33 cellular contexts compared by ENCODE assay signal in the genomic region with DNA sequence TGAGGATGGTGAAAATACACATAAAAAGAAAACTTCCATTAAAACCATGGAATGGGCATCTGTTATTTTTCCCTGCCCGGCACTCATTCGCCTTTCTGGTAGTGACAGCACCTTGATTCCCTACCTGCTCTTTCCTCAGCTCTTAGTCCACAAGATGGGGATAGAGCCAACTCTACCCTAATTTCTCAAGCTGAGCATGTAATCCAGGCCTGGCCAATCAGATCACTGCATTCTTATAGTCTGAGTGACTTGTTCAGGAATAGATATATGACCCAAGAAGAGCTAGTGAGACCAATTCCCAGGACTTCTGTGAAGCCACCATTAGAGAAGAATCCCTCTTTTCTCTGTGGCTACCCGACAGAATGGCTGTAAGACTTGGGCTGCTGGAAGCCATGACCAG. TPM values are rescaled to one million over a fixed set of nuclear protein-coding genes. Genes with fewer than 3 reads are reported as not detected.
"Had no signal": no experiment of that assay in that cellular context is flagged by ENCODE, and none has a peak within 500 bp of the region (broad histone marks: within the 10 kb centered on the region; RNA-seq: fewer than 3 reads in every experiment).

No MANE protein-coding gene starts in this region.

- H3K27ac ChIP-seq: adrenal gland, body of pancreas, cardiac muscle cell, coronary artery, dorsolateral prefrontal cortex, ovary, right lobe of liver, testis, transverse colon had no signal

- H3K4me1 ChIP-seq: right lobe of liver, testis, transverse colon had no signal

- H3K9me3 ChIP-seq: adrenal gland, body of pancreas, heart left ventricle, ovary, right lobe of liver, testis, transverse colon had no signal

- FAIRE-seq: keratinocyte had no signal

- DNase-seq: activated B cell treated with CpG ODN at 0.5 μM for 24 hours; activated CD4-positive, alpha-beta T cell treated with anti-CD3 and anti-CD28 coated beads, Interleukin-2, amount 50 U/mL, for 1 hour; activated CD8-positive, alpha-beta T cell treated with anti-CD3 and anti-CD28 coated beads for 36 hours; activated naive CD4-positive, alpha-beta T cell; activated naive CD8-positive, alpha-beta T cell treated with anti-CD3 and anti-CD28 coated beads for 36 hours; activated T-cell treated with anti-CD3 and anti-CD28 coated beads, Interleukin-2, amount 50 U/mL, for 48 hours; adrenal gland; aorta; body of pancreas; cerebellar nuclear complex; dorsolateral prefrontal cortex; effector memory CD4-positive, alpha-beta T cell; foreskin fibroblast; heart left ventricle; left cardiac atrium; mammary epithelial cell; naive B cell; ovary; right lobe of liver; stimulated activated CD4-positive, alpha-beta T cell treated with anti-CD3 and anti-CD28 coated beads, Interleukin-2, amount 100 ng/mL, for 48 hours; stimulated activated naive CD8-positive, alpha-beta T cell treated with anti-CD3 and anti-CD28 coated beads, Interleukin-15, Interleukin-2, amounts not matched to agents 100 U/mL and 50 U/mL, for 24 hours; T-helper 2 cell; testis; transverse colon had no signal

- H3K27me3 ChIP-seq: adrenal gland, body of pancreas, cardiac muscle cell, dorsolateral prefrontal cortex, heart left ventricle, ovary, right lobe of liver, testis, transverse colon had no signal

- H3K36me3 ChIP-seq: adrenal gland, cardiac muscle cell, heart left ventricle, ovary, right lobe of liver, transverse colon had no signal

- ATAC-seq: activated CD8-positive, alpha-beta T cell treated with anti-CD3 and anti-CD28 coated beads for 36 hours; body of pancreas; esophagus mucosa; heart left ventricle; left cardiac atrium; right lobe of liver; stimulated activated naive CD8-positive, alpha-beta T cell treated with anti-CD3 and anti-CD28 coated beads, Interleukin-15, Interleukin-2, amounts not matched to agents 100 U/mL and 50 U/mL, for 24 hours had no signal

- H3K4me3 ChIP-seq: adrenal gland, body of pancreas, cardiac muscle cell, coronary artery, dorsolateral prefrontal cortex, heart left ventricle, ovary, right lobe of liver, testis, transverse colon had no signal

RNA-seq across cellular contexts. Expression of gene TSSK1B, which starts 58.1 kb away (rescaled TPM):
- total RNA-seq: activated B cell treated with CpG ODN at 0.5 μM for 24 hours; activated CD8-positive, alpha-beta T cell treated with anti-CD3 and anti-CD28 coated beads for 36 hours; activated naive CD8-positive, alpha-beta T cell treated with anti-CD3 and anti-CD28 coated beads for 36 hours; activated T-helper 2 cell treated with anti-CD3 and anti-CD28 coated beads, Interferon-gamma antibody, Interleukin-2, Interleukin-4, amounts not matched to agents 10 μg/mL and 5 μg/mL and 100 μg/mL, durations not matched to agents 14 hours and 24 hours and 36 hours; adrenal gland; body of pancreas; heart left ventricle; liver; right lobe of liver; skeletal muscle tissue had no signal
- polyA plus RNA-seq: adrenal gland, aorta, heart left ventricle, liver, neural cell, ovary, urinary bladder had no signal
